8 cellular contexts compared by ENCODE assay signal in the genomic region with DNA sequence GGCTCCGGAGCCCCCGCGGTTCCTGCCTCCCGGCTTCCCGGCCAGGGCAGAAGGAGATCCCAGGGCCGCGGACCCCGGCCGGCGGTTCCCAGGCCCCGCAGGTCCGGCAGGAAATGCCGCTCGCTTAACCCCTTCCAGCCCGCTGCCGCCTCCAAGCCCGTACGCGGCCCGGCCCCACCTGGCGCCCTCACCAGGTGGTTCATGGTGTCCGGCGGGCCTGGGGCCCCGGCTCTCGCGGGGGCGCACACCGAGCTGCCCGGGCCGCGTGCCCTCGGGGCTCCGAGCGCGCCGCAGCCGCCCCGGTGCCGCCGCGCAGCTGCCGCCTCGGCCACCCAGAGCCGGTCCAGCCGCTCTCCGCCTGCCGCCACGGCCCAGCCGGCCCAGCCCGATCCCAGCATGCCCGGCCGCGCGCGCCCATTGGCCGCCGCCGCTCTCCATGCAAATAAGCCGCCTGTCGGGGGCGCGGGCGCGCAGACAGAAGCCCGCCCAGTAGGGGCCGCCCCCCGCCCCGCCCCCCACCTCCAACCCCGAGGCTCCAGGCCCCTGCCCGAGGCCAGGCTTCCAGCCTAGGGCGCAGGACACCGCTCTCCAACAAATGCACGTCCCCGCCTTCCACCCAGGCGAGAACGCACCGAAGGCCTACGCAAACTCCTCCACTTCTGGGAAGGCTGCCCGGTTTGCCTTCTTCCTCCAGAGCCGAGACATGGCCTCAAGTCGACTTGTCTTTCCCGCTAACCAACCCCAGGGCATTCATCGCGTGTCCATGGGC. TPM values are rescaled to one million over a fixed set of nuclear protein-coding genes. Genes with fewer than 3 reads are reported as not detected.
DNase-seq lines count a peak whose midpoint lies in the region; ATAC-seq and TF ChIP-seq lines count a peak whose summit lies in the region.

A gene with protein sequence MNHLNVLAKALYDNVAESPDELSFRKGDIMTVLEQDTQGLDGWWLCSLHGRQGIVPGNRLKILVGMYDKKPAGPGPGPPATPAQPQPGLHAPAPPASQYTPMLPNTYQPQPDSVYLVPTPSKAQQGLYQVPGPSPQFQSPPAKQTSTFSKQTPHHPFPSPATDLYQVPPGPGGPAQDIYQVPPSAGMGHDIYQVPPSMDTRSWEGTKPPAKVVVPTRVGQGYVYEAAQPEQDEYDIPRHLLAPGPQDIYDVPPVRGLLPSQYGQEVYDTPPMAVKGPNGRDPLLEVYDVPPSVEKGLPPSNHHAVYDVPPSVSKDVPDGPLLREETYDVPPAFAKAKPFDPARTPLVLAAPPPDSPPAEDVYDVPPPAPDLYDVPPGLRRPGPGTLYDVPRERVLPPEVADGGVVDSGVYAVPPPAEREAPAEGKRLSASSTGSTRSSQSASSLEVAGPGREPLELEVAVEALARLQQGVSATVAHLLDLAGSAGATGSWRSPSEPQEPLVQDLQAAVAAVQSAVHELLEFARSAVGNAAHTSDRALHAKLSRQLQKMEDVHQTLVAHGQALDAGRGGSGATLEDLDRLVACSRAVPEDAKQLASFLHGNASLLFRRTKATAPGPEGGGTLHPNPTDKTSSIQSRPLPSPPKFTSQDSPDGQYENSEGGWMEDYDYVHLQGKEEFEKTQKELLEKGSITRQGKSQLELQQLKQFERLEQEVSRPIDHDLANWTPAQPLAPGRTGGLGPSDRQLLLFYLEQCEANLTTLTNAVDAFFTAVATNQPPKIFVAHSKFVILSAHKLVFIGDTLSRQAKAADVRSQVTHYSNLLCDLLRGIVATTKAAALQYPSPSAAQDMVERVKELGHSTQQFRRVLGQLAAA (minus strand): TSS at position 345 of the 769 bp plus-strand sequence. CDS start 142 bp downstream, at position 203.

- peaks cover 12% of the 10 kb centered on the region for H3K4me1 ChIP-seq in foreskin keratinocyte

- TF ChIP-seq CTCF in AG04449 (IDR thresholded peaks at IDR 0.05; ENCODE audit: insufficient read depth, low read length, missing control alignments) (no peak), foreskin keratinocyte (conservative IDR thresholded peaks at IDR 0.05) (peak; percentile 20), nephron (IDR thresholded peaks at IDR 0.05; ENCODE audit: unreplicated experiment in 3 of 3) (no peak)

- no peaks in the 10 kb centered on the region for H3K36me3 Mint-ChIP-seq in activated T-cell treated with anti-CD3 and anti-CD28 coated beads, Interleukin-2, amount 50 U/mL, for 4 hours (ENCODE audit: insufficient read depth)
- no peaks in the 10 kb centered on the region for H3K36me3 Mint-ChIP-seq in nephron (ENCODE audit: low read depth)

- no peaks in the 10 kb centered on the region for H3K9me3 Mint-ChIP-seq in activated T-cell treated with anti-CD3 and anti-CD28 coated beads, Interleukin-2, amount 50 U/mL, for 4 hours
- no peaks in the 10 kb centered on the region for H3K9me3 Mint-ChIP-seq in nephron

- H3K27ac ChIP-seq in foreskin keratinocyte = peak within 1 kb of the TSS; percentile 82

- peak; percentile 63 to 69 for ATAC-seq in activated T-cell treated with anti-CD3 and anti-CD28 coated beads, Interleukin-2, amount 50 U/mL, for 4 hours
- ATAC-seq in foreskin keratinocyte (peak; percentile 65), GM18873 (IDR thresholded peaks at IDR 0.05; ENCODE audit: low FRiP score, unreplicated experiment) (no peak)

- H3K4me3 Mint-ChIP-seq in activated T-cell treated with anti-CD3 and anti-CD28 coated beads, Interleukin-2, amount 50 U/mL, for 4 hours = peak within 1 kb of the TSS; percentile 70
- H3K4me3 Mint-ChIP-seq in nephron = peak within 1 kb of the TSS; percentile 85 to 89 (median 86)

- CTCF ChIA-PET in AG04449 (lab: Yijun Ruan, JAX) = interaction anchor here (0.9 to 2.4 kb wide), 2 partner anchors 18 to 127 kb away, joined by 3 to 15 read pairs; no protein-coding TSS in a partner anchor
- CTCF ChIA-PET in HEK293T (lab: Yijun Ruan, JAX) = interaction anchor here (1.4 kb wide), 1 partner anchor 52 kb away, joined by 3 read pairs; no protein-coding TSS in a partner anchor

- H3K4me1 Mint-ChIP-seq in activated T-cell treated with anti-CD3 and anti-CD28 coated beads, Interleukin-2, amount 50 U/mL, for 4 hours (ENCODE audit: low read depth) = peaks cover 6% of the 10 kb centered on the region
- H3K4me1 Mint-ChIP-seq in nephron = peaks cover 53% of the 10 kb centered on the region

- DNase-seq in AG04449 (ENCODE audit: low read depth, low spot score) (peak; percentile 71), HEK293T (ENCODE audit: extremely low spot score) (peak; percentile 86), NCI-H1417 treated with DMSO at 0.1 percent for 48 hours (lab: John Stamatoyannopoulos, UW) (peak; percentile 18), foreskin keratinocyte (peak; percentile 35 to 59)
- DNase-seq in activated T-cell treated with anti-CD3 and anti-CD28 coated beads, Interleukin-2, amount 50 U/mL, for 4 hours = no peak

- no peaks in the 10 kb centered on the region for H3K27me3 ChIP-seq in foreskin keratinocyte

- peak within 1 kb of the TSS; percentile 84 for H3K4me3 ChIP-seq in AG04449 (ENCODE audit: low read depth, low read length)

- peak; percentile 45 for TF ChIP-seq POLR2A in GM10847 (IDR thresholded peaks at IDR 0.05; ENCODE audit: extremely low read depth, insufficient read length)

- POLR2A ChIA-PET in AG04449 (lab: Yijun Ruan, JAX) = interaction anchor here (0.9 to 1.9 kb wide), 5 partner anchors 11 to 130 kb away, joined by 3 to 9 read pairs (median 3); no protein-coding TSS in a partner anchor
- POLR2A ChIA-PET in HEK293T (lab: Yijun Ruan, JAX) = interaction anchor here (1.1 kb wide), 1 partner anchor 396 kb away, joined by 3 read pairs; a partner anchor contains a TSS

- peaks cover 57% of the 10 kb centered on the region for H3K27me3 Mint-ChIP-seq in activated T-cell treated with anti-CD3 and anti-CD28 coated beads, Interleukin-2, amount 50 U/mL, for 4 hours (ENCODE audit: low read depth)
- H3K27me3 Mint-ChIP-seq in nephron (ENCODE audit: low read depth) = no peaks in the 10 kb centered on the region

- H3K27ac Mint-ChIP-seq in nephron = peak within 1 kb of the TSS; percentile 86 to 94 (median 90)

TF ChIP-seq in HEK293T, 16 proteins besides CTCF, POLR2A, EP300 and RAD21:
- TF ChIP-seq FOXM1 (IDR thresholded peaks at IDR 0.05; ENCODE audit: borderline replicate concordance) (peak; percentile 42; the same call in 1 of the 2 replicates), FOXA1 (IDR thresholded peaks at IDR 0.05) (no peak), ARNT (IDR thresholded peaks at IDR 0.05) (0 out of 2 replicates have a peak, but pooled peaks have one; percentile 22)

RNA-seq across cellular contexts. Expression of the gene that starts here (rescaled TPM):
- 1 to 10 TPM; 1.5 to 4.3 (median 2.9) TPM for total RNA-seq in activated T-cell treated with anti-CD3 and anti-CD28 coated beads, Interleukin-2, amount 50 U/mL, for 4 hours
- 78.2 and 80.5 TPM in 2 replicates for total RNA-seq in foreskin keratinocyte
- 71.8 and 72.2 TPM in 2 replicates for polyA plus RNA-seq in foreskin keratinocyte

Comparison
In these comparisons a context has a peak if more than half of its experiments do, and no peak if none do; other contexts are left out.
1. RNA of the gene that starts here (total RNA-seq): 78.2 to 80.5 TPM in foreskin keratinocyte; 1.5 to 4.3 TPM in activated T-cell treated with anti-CD3 and anti-CD28 coated beads, Interleukin-2, amount 50 U/mL, for 4 hours; every median in the first group is over 10 times any median in the second.